In genomic region chr13:46552888-46553520, GRCh38 we compare ENCODE assay signal across 8 cellular contexts. TPM values are rescaled to one million over a fixed set of nuclear protein-coding genes. Genes with fewer than 3 reads are reported as not detected.
DNase-seq lines count a peak whose midpoint lies in the region; ATAC-seq and TF ChIP-seq lines count a peak whose summit lies in the region.

A gene with protein sequence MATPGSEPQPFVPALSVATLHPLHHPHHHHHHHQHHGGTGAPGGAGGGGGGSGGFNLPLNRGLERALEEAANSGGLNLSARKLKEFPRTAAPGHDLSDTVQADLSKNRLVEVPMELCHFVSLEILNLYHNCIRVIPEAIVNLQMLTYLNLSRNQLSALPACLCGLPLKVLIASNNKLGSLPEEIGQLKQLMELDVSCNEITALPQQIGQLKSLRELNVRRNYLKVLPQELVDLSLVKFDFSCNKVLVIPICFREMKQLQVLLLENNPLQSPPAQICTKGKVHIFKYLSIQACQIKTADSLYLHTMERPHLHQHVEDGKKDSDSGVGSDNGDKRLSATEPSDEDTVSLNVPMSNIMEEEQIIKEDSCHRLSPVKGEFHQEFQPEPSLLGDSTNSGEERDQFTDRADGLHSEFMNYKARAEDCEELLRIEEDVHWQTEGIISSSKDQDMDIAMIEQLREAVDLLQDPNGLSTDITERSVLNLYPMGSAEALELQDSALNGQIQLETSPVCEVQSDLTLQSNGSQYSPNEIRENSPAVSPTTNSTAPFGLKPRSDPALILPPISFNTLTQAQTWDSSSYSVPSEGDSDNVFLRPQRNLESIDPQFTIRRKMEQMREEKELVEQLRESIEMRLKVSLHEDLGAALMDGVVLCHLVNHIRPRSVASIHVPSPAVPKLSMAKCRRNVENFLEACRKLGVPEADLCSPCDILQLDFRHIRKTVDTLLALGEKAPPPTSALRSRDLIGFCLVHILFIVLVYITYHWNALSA (plus strand): TSS chr13:46553170. CDS start chr13:46553397, 227 bp downstream.

- peak; percentile 82 for ATAC-seq in HCT116
- peak; percentile 86 for ATAC-seq in omental fat pad (ENCODE audit: low FRiP score)

- peak within 1 kb of the TSS; percentile 98 for H3K4me2 ChIP-seq in HCT116 (ENCODE audit: low read length)

- no peaks in the 10 kb centered on the region for H3K9me2 ChIP-seq in HCT116 (ENCODE audit: insufficient read depth)

- BruUV-seq in HCT116 (replicated peaks; lab: Mats Ljungman, UMichigan): no TSS peak

- peaks cover 47% of the 10 kb centered on the region for H3K79me2 ChIP-seq in HCT116 (ENCODE audit: insufficient read depth, low read length)

- RAD21 ChIA-PET in HCT116 (lab: Charles Lee; ENCODE audit: low non-redundant PET in 1 of 2, low total read pairs in 2 of 2, uncharacterized antibody in 2 of 2, unreplicated experiment in 2 of 2): interaction anchor here in 1 of 2 experiments (1.0 kb wide), 1 partner anchor 168 kb away, joined by 3 read pairs; no protein-coding TSS in a partner anchor

- CTCF ChIA-PET in HCT116 (lab: Charles Lee): interaction anchor here (1.1 to 3.2 kb wide), 4 partner anchors 12 to 169 kb away, joined by 3 to 25 read pairs (median 6); no protein-coding TSS in a partner anchor

- H3K4me1 ChIP-seq in HCT116 (ENCODE audit: control insufficient read depth in 1 of 2, insufficient read depth in 2 of 2, low read length in 2 of 2): peaks cover 10 to 23% of the 10 kb centered on the region in 2 experiments; a peak in 3 of 4 replicates

- TF ChIP-seq CTCF in HCT116 (IDR thresholded peaks at IDR 0.05 in 2 of 3, conservative IDR thresholded peaks at IDR 0.05 in 1 of 3; ENCODE audit: borderline replicate concordance in 1 of 3, insufficient read depth in 1 of 3, low read depth in 2 of 3, low read length in 2 of 3): no peak
- no peak for TF ChIP-seq CTCF in omental fat pad (IDR thresholded peaks at IDR 0.05)

- H3K9me3 ChIP-seq in HCT116 (ENCODE audit: control insufficient read depth in 1 of 2, insufficient read depth in 1 of 2, low read depth in 1 of 2, low read length in 2 of 2): no peaks in the 10 kb centered on the region

- H3K27ac ChIP-seq in HCT116 (ENCODE audit: low read depth, low read length) (peak within 1 kb of the TSS; percentile 76), temporal lobe (ENCODE audit: low read depth, low read length) (peak within 1 kb of the TSS; percentile 73)

- peak; percentile 93 for DNase-seq in EL
- peak; percentile 52 for DNase-seq in HCT116 (ENCODE audit: low read depth, low spot score)
- peak; percentile 51 for DNase-seq in NCI-H1092 (lab: John Stamatoyannopoulos, UW)
- peak; percentile 81 for DNase-seq in SKM-1 (lab: John Stamatoyannopoulos, UW; ENCODE audit: unreplicated experiment)
- DNase-seq in activated naive CD4-positive, alpha-beta T cell treated with anti-CD3 and anti-CD28 coated beads, Interleukin-2, amount 50 U/mL, for 16 hours: peak; percentile 89
- DNase-seq in germinal center (ENCODE audit: low spot score): peak; percentile 92
- DNase-seq in omental fat pad (ENCODE audit: low spot score): peak; percentile 48

- peak within 1 kb of the TSS; percentile 94 for H2AFZ ChIP-seq in HCT116 (ENCODE audit: low read depth, low read length, poor library complexity, severe bottlenecking)

- peak within 1 kb of the TSS; percentile 88 for H3K4me3 ChIP-seq in HCT116 (replicated peaks in 1 of 2; ENCODE audit: low read depth in 1 of 2, low read length in 2 of 2)

- intact Hi-C loops in HCT116 (cut with micrococcal nuclease): loop anchor here (5.0 kb wide), 1 partner anchor 49 kb away; no protein-coding TSS in a partner anchor

- H4K20me1 ChIP-seq in HCT116 (ENCODE audit: insufficient read depth): no peaks in the 10 kb centered on the region

- TF ChIP-seq POLR2A in HCT116 (IDR thresholded peaks at IDR 0.05; ENCODE audit: borderline replicate concordance, extremely low read depth, insufficient read depth, insufficient read length): peak; percentile 40

- TF ChIP-seq RAD21 in HCT116 (IDR thresholded peaks at IDR 0.05; ENCODE audit: low read depth): no peak

- H3K36me3 ChIP-seq in HCT116 (ENCODE audit: control insufficient read depth in 1 of 2, insufficient read depth in 2 of 2, low read length in 2 of 2): no peaks in the 10 kb centered on the region

- POLR2A ChIA-PET in HCT116 (lab: Charles Lee): no interaction called here

- H3K9ac ChIP-seq in HCT116 (ENCODE audit: low read length): peak within 1 kb of the TSS; percentile 81

- H3K27me3 ChIP-seq in HCT116 (ENCODE audit: insufficient read depth, low read length): no peaks in the 10 kb centered on the region

TF ChIP-seq in HCT116, 20 proteins besides CTCF, POLR2A, EP300 and RAD21:
- no peak for TF ChIP-seq TCF7L2 (IDR thresholded peaks at IDR 0.05; ENCODE audit: borderline replicate concordance, extremely low read depth, insufficient read depth, insufficient read length)
- TF ChIP-seq MAX (IDR thresholded peaks at IDR 0.05): peak; percentile 31; the same call in 1 of the 2 replicates
- peak; percentile 32; the same call in 1 of the 2 replicates for TF ChIP-seq SIN3A (IDR thresholded peaks at IDR 0.05; ENCODE audit: low read depth)
- TF ChIP-seq ATF3 (IDR thresholded peaks at IDR 0.05): no peak
- TF ChIP-seq POLR2AphosphoS5 (IDR thresholded peaks at IDR 0.05; ENCODE audit: low read depth, low read length): peak; percentile 78

RNA-seq across cellular contexts. Expression of the gene that starts here (rescaled TPM):
- total RNA-seq in HCT116 (2021; ENCODE audit: unreplicated experiment) (15.6 TPM), omental fat pad (10 to 100 TPM in 3 of 4 donors, 1 to 10 TPM in 1; 9.7 to 43.7 (median 16.5) TPM), temporal lobe (17.5 TPM)
- 6.1 and 6.9 TPM in 2 replicates for polyA plus RNA-seq in HCT116 (2012)

Comparison
In these comparisons a context has a peak if more than half of its experiments do, and no peak if none do; other contexts are left out.
1. Peak in every context shown above with its lines: DNase-seq, ATAC-seq, H3K4me3 ChIP-seq and H3K27ac ChIP-seq.